In the genomic region with DNA sequence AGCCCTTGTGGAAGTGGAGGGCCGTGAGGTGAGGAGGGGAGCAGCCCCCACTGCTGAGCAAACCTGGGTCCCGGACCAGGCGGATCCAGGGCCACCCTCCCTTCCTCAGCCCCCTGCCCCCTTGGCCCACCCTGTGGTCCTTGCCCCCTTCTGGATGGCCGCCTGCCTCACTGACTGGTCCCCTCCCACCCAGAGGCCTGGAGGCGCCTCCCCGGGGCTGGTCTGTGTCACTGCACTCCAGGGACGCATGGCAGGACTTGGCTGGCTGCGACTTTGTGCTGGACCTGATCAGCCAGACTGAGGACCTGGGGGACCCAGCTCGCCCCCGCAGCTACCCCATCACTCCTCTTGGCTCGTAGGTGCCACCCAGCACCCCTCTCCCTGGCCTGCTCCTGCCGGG, we compare ENCODE assay signal across 14 cellular contexts. TPM values are rescaled to one million over a fixed set of nuclear protein-coding genes. Genes with fewer than 3 reads are reported as not detected.
DNase-seq lines count a peak whose midpoint lies in the region; ATAC-seq, FAIRE-seq and TF ChIP-seq lines count a peak whose summit lies in the region.
"Had no signal": no experiment of that assay in that cellular context is flagged by ENCODE, and none has a peak within 500 bp of the region (broad histone marks: within the 10 kb centered on the region; RNA-seq: fewer than 3 reads in every experiment).

No MANE protein-coding gene starts in this region.

- H3K18ac ChIP-seq in IMR-90 (ENCODE audit: low read depth, low read length): no peak overlapping the region
- peak overlapping the region; percentile 80 for H3K18ac ChIP-seq in neuronal stem cell (ENCODE audit: low read length)

- H2BK15ac ChIP-seq in IMR-90 (ENCODE audit: low read depth, low read length): no peak overlapping the region
- peak overlapping the region; percentile 97 for H2BK15ac ChIP-seq in neuronal stem cell (ENCODE audit: low read length)

- H2AK5ac ChIP-seq in IMR-90 (ENCODE audit: low read depth, low read length) (no peak overlapping the region), neuronal stem cell (ENCODE audit: low read depth, low read length) (peak overlapping the region; percentile 99)

- in situ Hi-C loops in IMR-90 (cut with MboI; ENCODE audit: low sequenced_read_pairs): no loop called here
- in situ Hi-C loops in GM12878 (cut with MboI): no loop called here
- in situ Hi-C loops in GM23248 (cut with MboI): loop anchor here (10.0 kb wide), 1 partner anchor 141 kb away; no protein-coding TSS in a partner anchor

- H3K27me3 ChIP-seq in IMR-90 (ENCODE audit: control insufficient read depth, insufficient read depth, low read length) (peaks cover 15% of the 10 kb centered on the region), GM12878 (replicated peaks in 1 of 2; ENCODE audit: control insufficient read depth in 2 of 2, insufficient read depth in 2 of 2, low read length in 1 of 2) (no peaks in the 10 kb centered on the region), neuronal stem cell (ENCODE audit: control insufficient read depth in 3 of 3, insufficient read depth in 3 of 3, low read depth in 1 of 3, low read length in 3 of 3) (peaks cover 0 to 13% (median 0%) of the 10 kb centered on the region in 3 experiments), GM23248 (replicated peaks; ENCODE audit: insufficient read depth) (no peaks in the 10 kb centered on the region)

- dilution Hi-C loops in IMR-90 (cut with HindIII; ENCODE audit: low sequenced_read_pairs, unreplicated experiment): no loop called here

- no peaks in the 10 kb centered on the region for H3F3A ChIP-seq in GM23248 (ENCODE audit: insufficient read depth)

- H3K23ac ChIP-seq in IMR-90 (ENCODE audit: low read depth, low read length) (no peak overlapping the region), neuronal stem cell (ENCODE audit: low read depth, low read length, poor library complexity) (peak overlapping the region; percentile 47)

- TF ChIP-seq RAD21 in IMR-90 (IDR thresholded peaks at IDR 0.05; ENCODE audit: low read length): peak; percentile 13; the same call in 1 of the 2 replicates
- TF ChIP-seq RAD21 in GM12878 (IDR thresholded peaks at IDR 0.05; ENCODE audit: insufficient read depth, low read depth, low read length): peak; percentile 24; the same call in 1 of the 2 replicates

- no peak overlapping the region for H2AFZ ChIP-seq in IMR-90 (replicated peaks; ENCODE audit: low read length, poor library complexity)
- H2AFZ ChIP-seq in GM12878 (ENCODE audit: control insufficient read depth, low read depth, low read length): no peak overlapping the region
- no peak overlapping the region for H2AFZ ChIP-seq in neuronal stem cell (ENCODE audit: low read length)
- no peak overlapping the region for H2AFZ ChIP-seq in GM23248

- H3K4ac ChIP-seq in IMR-90 (ENCODE audit: low read depth, low read length) (no peak overlapping the region), neuronal stem cell (ENCODE audit: low read length) (peak overlapping the region; percentile 14)

- TF ChIP-seq POLR2A in IMR-90 (IDR thresholded peaks at IDR 0.05; ENCODE audit: low read depth, low read length): no peak
- TF ChIP-seq POLR2A in GM12878 (IDR thresholded peaks at IDR 0.05; ENCODE audit: low read depth, low read length): no peak

- TF ChIP-seq CTCF in IMR-90 (conservative IDR thresholded peaks at IDR 0.05; ENCODE audit: low read depth, low read length) (peak; percentile 19; the same call in 1 of the 2 replicates), GM12878 (IDR thresholded peaks at IDR 0.05 in 2 of 3, conservative IDR thresholded peaks at IDR 0.05 in 1 of 3; ENCODE audit: control insufficient read depth in 2 of 3, extremely low read depth in 1 of 3, insufficient read depth in 1 of 3, low read depth in 3 of 3, low read length in 3 of 3) (peak in 2 of 3 experiments; percentile 17 to 38; a peak in 3 of 6 replicates)

- H3K9me2 ChIP-seq in GM23248 (ENCODE audit: insufficient read depth): no peaks in the 10 kb centered on the region

- WGBS in IMR-90 (ENCODE audit: extremely low coverage in 2 of 2, insufficient read length in 1 of 2), 2 experiments: 66% methylated on average over 7 of the region's 12 CpGs; no CpG with 5 or more reads in 1 of the 2 experiments
- WGBS in GM12878 (ENCODE audit: insufficient coverage, insufficient replicate concordance, low lambda C conversion rate, missing lambda C conversion rate): 48% methylated on average over 11 of the region's 12 CpGs
- no CpG with 5 or more reads among the region's 12 CpGs for WGBS in neuronal stem cell (ENCODE audit: extremely low coverage in 2 of 2, insufficient read length in 2 of 2, insufficient replicate concordance in 1 of 2), 2 donors
- WGBS in GM23248 (ENCODE audit: low coverage in 1 of 2, low lambda C conversion rate in 2 of 2, missing lambda C conversion rate in 2 of 2), 2 experiments: 71 to 77% methylated on average over 8 to 10 of the region's 12 CpGs

- DNase-seq in NCI-H82 (lab: John Stamatoyannopoulos, UW): peak; percentile 61
- no peak for DNase-seq in NCI-H82 treated with DMSO at 0.1 percent for 48 hours (lab: John Stamatoyannopoulos, UW; ENCODE audit: unreplicated experiment)
- DNase-seq in IMR-90: no peak
- no peak for DNase-seq in GM12878 (ENCODE audit: low read depth, low spot score)
- DNase-seq in neuronal stem cell (ENCODE audit: low spot score): no peak
- no peak for DNase-seq in NCI-H510A treated with DMSO at 0.1 percent for 48 hours (lab: John Stamatoyannopoulos, UW)
- no peak for DNase-seq in NCI-H524 (lab: John Stamatoyannopoulos, UW)
- DNase-seq in GM23248: no peak
- DNase-seq: activated CD8-positive, alpha-beta T cell treated with anti-CD3 and anti-CD28 coated beads, Interleukin-2, amount 10 ng/mL, durations not matched to agents 7 days and 5 days; effector CD4-positive, alpha-beta T cell; NCI-H187; NCI-H69; occipital lobe had no signal

- no peak overlapping the region for H2AK9ac ChIP-seq in IMR-90 (replicated peaks; ENCODE audit: low read depth, low read length, poor library complexity)

- TF ChIP-seq EP300 in GM12878 (IDR thresholded peaks at IDR 0.05; ENCODE audit: borderline replicate concordance in 1 of 2, control insufficient read depth in 1 of 2, low read depth in 2 of 2, low read length in 2 of 2): no peak

- no peaks in the 10 kb centered on the region for H3K79me1 ChIP-seq in IMR-90 (ENCODE audit: low read depth in 1 of 2, low read length in 2 of 2)
- no peaks in the 10 kb centered on the region for H3K79me1 ChIP-seq in neuronal stem cell (ENCODE audit: low read depth, low read length)

- no TSS peak for BruUV-seq in IMR-90 (replicated peaks; lab: Mats Ljungman, UMichigan)
- no TSS peak for BruUV-seq in GM12878 (replicated peaks; lab: Mats Ljungman, UMichigan)

- intact Hi-C loops in IMR-90 (cut with micrococcal nuclease) (no loop called here), GM12878 (cut with micrococcal nuclease; ENCODE audit: unreplicated experiment) (no loop called here)

- H4K8ac ChIP-seq in IMR-90 (ENCODE audit: low read depth in 2 of 2, low read length in 2 of 2) (no peak overlapping the region), neuronal stem cell (ENCODE audit: low read depth, low read length) (no peak overlapping the region)

- no peaks in the 10 kb centered on the region for H3K9me1 ChIP-seq in IMR-90 (ENCODE audit: insufficient read depth, low read length)

- H3K4me2 ChIP-seq in IMR-90 (ENCODE audit: low read depth, low read length): no peak overlapping the region
- no peak overlapping the region for H3K4me2 ChIP-seq in GM12878 (ENCODE audit: control insufficient read depth, insufficient read depth)
- no peak overlapping the region for H3K4me2 ChIP-seq in neuronal stem cell (ENCODE audit: insufficient read depth, low read length, poor library complexity, severe bottlenecking)
- no peak overlapping the region for H3K4me2 ChIP-seq in GM23248 (ENCODE audit: unreplicated experiment)

- no peak; the same call in 1 of the 2 replicates for ATAC-seq in IMR-90 (ENCODE audit: low read depth)
- ATAC-seq in GM12878: peak; percentile 59
- ATAC-seq: activated CD8-positive, alpha-beta T cell treated with anti-CD3 and anti-CD28 coated beads, Interleukin-2, amount 10 ng/mL, durations not matched to agents 7 days and 5 days had no signal

- H2BK12ac ChIP-seq in neuronal stem cell (ENCODE audit: low read length): no peak overlapping the region

- H2BK120ac ChIP-seq in IMR-90 (ENCODE audit: low read depth, low read length) (no peak overlapping the region), neuronal stem cell (ENCODE audit: low read depth, low read length) (peak overlapping the region; percentile 83)

- no peaks in the 10 kb centered on the region for H3K36me3 ChIP-seq in IMR-90 (ENCODE audit: control insufficient read depth, insufficient read depth, low read length)
- no peaks in the 10 kb centered on the region for H3K36me3 ChIP-seq in GM12878 (ENCODE audit: control insufficient read depth in 2 of 2, insufficient read depth in 2 of 2, low read length in 1 of 2)
- no peaks in the 10 kb centered on the region for H3K36me3 ChIP-seq in neuronal stem cell (replicated peaks in 1 of 2; ENCODE audit: control insufficient read depth in 2 of 2, insufficient read depth in 2 of 2, low read length in 2 of 2)
- H3K36me3 ChIP-seq in GM23248 (ENCODE audit: low read depth): no peaks in the 10 kb centered on the region

- H3K14ac ChIP-seq in IMR-90 (replicated peaks; ENCODE audit: low read depth, low read length) (no peak overlapping the region), neuronal stem cell (ENCODE audit: low read length) (peak overlapping the region; percentile 39)

- H3K79me2 ChIP-seq in GM12878 (ENCODE audit: control insufficient read depth, insufficient read depth, low read length) (no peaks in the 10 kb centered on the region), GM23248 (ENCODE audit: insufficient read depth) (no peaks in the 10 kb centered on the region)

- H3K4me1 ChIP-seq in IMR-90 (ENCODE audit: control insufficient read depth, insufficient read depth, low read length): no peaks in the 10 kb centered on the region
- no peaks in the 10 kb centered on the region for H3K4me1 ChIP-seq in GM12878 (ENCODE audit: control insufficient read depth, insufficient read depth, low read length)
- peaks cover 2 to 12% of the 10 kb centered on the region in 2 donors for H3K4me1 ChIP-seq in neuronal stem cell (ENCODE audit: control insufficient read depth in 2 of 2, insufficient read depth in 1 of 2, low read depth in 1 of 2, low read length in 2 of 2)
- H3K4me1 ChIP-seq in GM23248 (ENCODE audit: insufficient read depth): no peaks in the 10 kb centered on the region

- POLR2A ChIA-PET in IMR-90 (lab: Charles Lee; ENCODE audit: unreplicated experiment) (no interaction called here), GM12878 (lab: Charles Lee) (no interaction called here)

- CTCF ChIA-PET in IMR-90 (lab: Yijun Ruan, JAX) (interaction anchor here (0.9 kb wide), 1 partner anchor 19 kb away, joined by 3 read pairs; a partner anchor contains a TSS), GM12878 (lab: Yijun Ruan, JAX) (interaction anchor here (0.6 to 0.7 kb wide), 2 partner anchors 13 to 140 kb away, joined by 3 read pairs; no protein-coding TSS in a partner anchor)

- no peak overlapping the region for H2BK20ac ChIP-seq in IMR-90 (ENCODE audit: low read depth, low read length)

- no peak for FAIRE-seq in GM12878 (lab: Jason Lieb, UNC)
- FAIRE-seq: A204.1 had no signal

- SMC1A ChIA-PET in GM12878 (lab: Charles Lee; ENCODE audit: uncharacterized antibody, unreplicated experiment): no interaction called here

- no peak overlapping the region for H4K5ac ChIP-seq in IMR-90 (ENCODE audit: low read depth, low read length)

- RAD21 ChIA-PET in GM12878 (lab: Charles Lee; ENCODE audit: unreplicated experiment): interaction anchor here (0.7 kb wide), 1 partner anchor 170 kb away, joined by 3 read pairs; no protein-coding TSS in a partner anchor

- no peak overlapping the region for H3K27ac ChIP-seq in IMR-90 (ENCODE audit: insufficient read depth, low read length)
- no peak overlapping the region for H3K27ac ChIP-seq in GM12878 (ENCODE audit: control insufficient read depth, insufficient read depth)
- H3K27ac ChIP-seq in neuronal stem cell (replicated peaks; ENCODE audit: low read length): no peak overlapping the region
- no peak overlapping the region for H3K27ac ChIP-seq in GM23248

- H4K20me1 ChIP-seq in IMR-90 (ENCODE audit: insufficient read depth, low read length): no peaks in the 10 kb centered on the region
- no peaks in the 10 kb centered on the region for H4K20me1 ChIP-seq in GM12878 (ENCODE audit: control insufficient read depth, insufficient read depth)
- H4K20me1 ChIP-seq in GM23248 (ENCODE audit: insufficient read depth): no peaks in the 10 kb centered on the region

- H4K91ac ChIP-seq in IMR-90 (ENCODE audit: insufficient read depth, low read depth, low read length): no peak overlapping the region
- H4K91ac ChIP-seq in neuronal stem cell (ENCODE audit: low read depth, low read length, poor library complexity): no peak overlapping the region

- no peaks in the 10 kb centered on the region for H3K9me3 ChIP-seq in IMR-90 (ENCODE audit: control insufficient read depth, insufficient read depth, low read length)
- H3K9me3 ChIP-seq in GM12878 (replicated peaks; ENCODE audit: control insufficient read depth, insufficient read depth, low read length): no peaks in the 10 kb centered on the region
- H3K9me3 ChIP-seq in neuronal stem cell (replicated peaks in 1 of 2; ENCODE audit: control insufficient read depth in 2 of 2, insufficient read depth in 1 of 2, low read depth in 1 of 2, low read length in 2 of 2): no peaks in the 10 kb centered on the region
- H3K9me3 ChIP-seq in GM23248 (ENCODE audit: low read depth): no peaks in the 10 kb centered on the region

- H3K9ac ChIP-seq in IMR-90 (ENCODE audit: low read depth, low read length) (no peak overlapping the region), GM12878 (ENCODE audit: control insufficient read depth, insufficient read depth, low read length) (no peak overlapping the region), neuronal stem cell (ENCODE audit: low read depth, low read length, poor library complexity) (peak overlapping the region; percentile 56), GM23248 (no peak overlapping the region)

- H3K56ac ChIP-seq in IMR-90 (ENCODE audit: extremely low read depth, insufficient read depth, low read length): no peak overlapping the region

- H2BK5ac ChIP-seq in IMR-90 (ENCODE audit: low read depth, low read length, poor library complexity, severe bottlenecking) (no peak overlapping the region), neuronal stem cell (ENCODE audit: low read length) (no peak overlapping the region)

- H3K4me3 ChIP-seq in IMR-90 (ENCODE audit: insufficient read depth, low read depth, low read length) (no peak overlapping the region), GM12878 (no peak overlapping the region), neuronal stem cell (ENCODE audit: low read length in 2 of 2) (no peak overlapping the region), GM23248 (no peak overlapping the region)

RNA-seq across cellular contexts. Expression of a gene that starts 19.2 kb away (rescaled TPM):
- total RNA-seq in IMR-90 (2012; rRNA removed) (not detected in 2 replicates), GM12878 (2014; rRNA removed) (not detected in 2 replicates), GM12878 (2014; rRNA removed; fragmentation: Illumina TruSeq; extraction: Trizol) (not detected in 2 replicates), GM12878 (2021) (not detected in 2 replicates)
- polyA plus RNA-seq in IMR-90 (2012; rRNA removed) (0.14 TPM in 1 of 2 replicates, not detected in the other), GM12878 (2011; rRNA removed) (not detected in 2 replicates), GM12878 (2014; fragmentation: Illumina TruSeq; extraction: Trizol) (not detected in 2 replicates), GM12878 (2014; fragmentation: Nextera tagmentation; extraction: Ambion mirVana) (not detected), GM12878 (2014; rRNA removed) (0.04 TPM in 1 of 2 replicates, not detected in the other), GM12878 (2016; fragmentation: Nextera tagmentation; extraction: Ambion mirVana) (under 1 TPM; 0.08 to 0.11 TPM), GM23248 (2016; fragmentation: Nextera tagmentation; extraction: Ambion mirVana) (0.08 and 0.16 TPM in 2 replicates)
- 0.08 and 0.15 TPM in 2 replicates for polyA plus RNA-seq in IMR-90 (2012; cell fraction: cytosol; rRNA removed)
- polyA plus RNA-seq in IMR-90 (2012; cell fraction: nucleus; rRNA removed; ENCODE audit: low replicate concordance): 0.15 TPM in 1 of 2 replicates, not detected in the other
- total RNA-seq in GM12878 (2013; cell fraction: nucleolus; rRNA removed): 0.38 and 0.61 TPM in 2 replicates
- polyA plus RNA-seq in GM12878 (2011; ENCODE audit: low read depth): 0.07 TPM
- not detected in 2 replicates for polyA plus RNA-seq in GM12878 (2011; cell fraction: cytosol; rRNA removed)
- 0.20 TPM in 1 of 2 replicates, not detected in the other for polyA plus RNA-seq in GM12878 (2011; cell fraction: nucleus; rRNA removed)
- 0.20 and 0.39 TPM in 2 replicates for polyA plus RNA-seq in GM12878 (2012)
- not detected in 2 replicates for polyA minus RNA-seq in GM12878 (2011; rRNA and poly(A)+ RNA removed)
- not detected in 2 replicates for polyA minus RNA-seq in GM12878 (2011; cell fraction: cytosol; rRNA and poly(A)+ RNA removed)
- not detected in 2 replicates for polyA minus RNA-seq in GM12878 (2011; cell fraction: nucleus; rRNA and poly(A)+ RNA removed)
- not detected for polyA plus RNA-seq in neuronal stem cell (2013, experiment 1 of 2)
- not detected for polyA plus RNA-seq in neuronal stem cell (2013, experiment 2 of 2)
- total RNA-seq in GM23248 (2014; rRNA removed; shearing (Covaris generic)): not detected in 2 replicates

RNA-seq across cellular contexts. Expression of a gene that starts 26.4 kb away (rescaled TPM):
- total RNA-seq in IMR-90 (2012; rRNA removed) (0.18 TPM in 1 of 2 replicates, not detected in the other), GM12878 (2014; rRNA removed) (4.3 and 6.7 TPM in 2 replicates), GM12878 (2014; rRNA removed; fragmentation: Illumina TruSeq; extraction: Trizol) (2.3 and 2.7 TPM in 2 replicates), GM12878 (2021) (12.3 and 15.4 TPM in 2 replicates)
- polyA plus RNA-seq in IMR-90 (2012; rRNA removed) (0.43 and 0.65 TPM in 2 replicates), GM12878 (2011; rRNA removed) (0.67 and 0.82 TPM in 2 replicates), GM12878 (2014; fragmentation: Illumina TruSeq; extraction: Trizol) (2.1 and 3.6 TPM in 2 replicates), GM12878 (2014; fragmentation: Nextera tagmentation; extraction: Ambion mirVana) (under 1 TPM in 1 of 2 experiments, not detected in 1; 0.82 TPM), GM12878 (2014; rRNA removed) (9.0 and 11.1 TPM in 2 replicates), GM12878 (2016; fragmentation: Nextera tagmentation; extraction: Ambion mirVana) (1 to 10 TPM; 1.2 to 1.3 TPM), GM23248 (2016; fragmentation: Nextera tagmentation; extraction: Ambion mirVana) (0.65 and 1.3 TPM in 2 replicates)
- polyA plus RNA-seq in IMR-90 (2012; cell fraction: cytosol; rRNA removed): 0.06 and 0.22 TPM in 2 replicates
- polyA plus RNA-seq in IMR-90 (2012; cell fraction: nucleus; rRNA removed; ENCODE audit: low replicate concordance): 6.8 and 8.7 TPM in 2 replicates
- 43.1 and 49.0 TPM in 2 replicates for total RNA-seq in GM12878 (2013; cell fraction: nucleolus; rRNA removed)
- 3.0 TPM for polyA plus RNA-seq in GM12878 (2011; ENCODE audit: low read depth)
- polyA plus RNA-seq in GM12878 (2011; cell fraction: cytosol; rRNA removed): 0.73 and 0.92 TPM in 2 replicates
- 16.5 and 17.3 TPM in 2 replicates for polyA plus RNA-seq in GM12878 (2011; cell fraction: nucleus; rRNA removed)
- 14.4 and 19.5 TPM in 2 replicates for polyA plus RNA-seq in GM12878 (2012)
- polyA minus RNA-seq in GM12878 (2011; rRNA and poly(A)+ RNA removed): 0.59 and 0.62 TPM in 2 replicates
- not detected in 2 replicates for polyA minus RNA-seq in GM12878 (2011; cell fraction: cytosol; rRNA and poly(A)+ RNA removed)
- 3.1 and 7.0 TPM in 2 replicates for polyA minus RNA-seq in GM12878 (2011; cell fraction: nucleus; rRNA and poly(A)+ RNA removed)
- polyA plus RNA-seq in neuronal stem cell (2013, experiment 1 of 2): 8.5 TPM
- polyA plus RNA-seq in neuronal stem cell (2013, experiment 2 of 2): 8.9 TPM
- total RNA-seq in GM23248 (2014; rRNA removed; shearing (Covaris generic)): 5.8 and 7.2 TPM in 2 replicates

RNA-seq across cellular contexts. Expression of a gene that starts 52.9 kb away (rescaled TPM):
- total RNA-seq in IMR-90 (2012; rRNA removed) (7.3 and 8.6 TPM in 2 replicates), GM12878 (2014; rRNA removed) (22.3 and 26.8 TPM in 2 replicates), GM12878 (2014; rRNA removed; fragmentation: Illumina TruSeq; extraction: Trizol) (13.9 and 15.3 TPM in 2 replicates), GM12878 (2021) (30.0 and 32.1 TPM in 2 replicates)
- polyA plus RNA-seq in IMR-90 (2012; rRNA removed) (17.4 and 23.7 TPM in 2 replicates), GM12878 (2011; rRNA removed) (10.5 and 15.2 TPM in 2 replicates), GM12878 (2014; fragmentation: Illumina TruSeq; extraction: Trizol) (11.2 and 18.0 TPM in 2 replicates), GM12878 (2014; fragmentation: Nextera tagmentation; extraction: Ambion mirVana) (1 to 10 TPM; 3.6 to 6.4 TPM), GM12878 (2014; rRNA removed) (26.6 and 30.6 TPM in 2 replicates), GM12878 (2016; fragmentation: Nextera tagmentation; extraction: Ambion mirVana) (10 to 100 TPM; 26.9 to 27.3 TPM), GM23248 (2016; fragmentation: Nextera tagmentation; extraction: Ambion mirVana) (14.3 and 20.9 TPM in 2 replicates)
- polyA plus RNA-seq in IMR-90 (2012; cell fraction: cytosol; rRNA removed): 6.6 and 9.2 TPM in 2 replicates
- 100 and 134 TPM in 2 replicates for polyA plus RNA-seq in IMR-90 (2012; cell fraction: nucleus; rRNA removed; ENCODE audit: low replicate concordance)
- total RNA-seq in GM12878 (2013; cell fraction: nucleolus; rRNA removed): 112 and 142 TPM in 2 replicates
- 13.1 TPM for polyA plus RNA-seq in GM12878 (2011; ENCODE audit: low read depth)
- 15.7 and 17.6 TPM in 2 replicates for polyA plus RNA-seq in GM12878 (2011; cell fraction: cytosol; rRNA removed)
- 194 and 196 TPM in 2 replicates for polyA plus RNA-seq in GM12878 (2011; cell fraction: nucleus; rRNA removed)
- 28.1 and 34.0 TPM in 2 replicates for polyA plus RNA-seq in GM12878 (2012)
- polyA minus RNA-seq in GM12878 (2011; rRNA and poly(A)+ RNA removed): 18.1 and 28.2 TPM in 2 replicates
- polyA minus RNA-seq in GM12878 (2011; cell fraction: cytosol; rRNA and poly(A)+ RNA removed): 8.1 and 13.6 TPM in 2 replicates
- 29.1 and 47.5 TPM in 2 replicates for polyA minus RNA-seq in GM12878 (2011; cell fraction: nucleus; rRNA and poly(A)+ RNA removed)
- 16.5 TPM for polyA plus RNA-seq in neuronal stem cell (2013, experiment 1 of 2)
- polyA plus RNA-seq in neuronal stem cell (2013, experiment 2 of 2): 16.0 TPM
- 12.8 and 21.4 TPM in 2 replicates for total RNA-seq in GM23248 (2014; rRNA removed; shearing (Covaris generic))

RNA-seq across cellular contexts. Expression of a gene that starts 53.1 kb away (rescaled TPM):
- total RNA-seq in IMR-90 (2012; rRNA removed) (70.4 and 82.5 TPM in 2 replicates), GM12878 (2014; rRNA removed) (57.9 and 61.9 TPM in 2 replicates), GM12878 (2014; rRNA removed; fragmentation: Illumina TruSeq; extraction: Trizol) (67.7 and 71.2 TPM in 2 replicates), GM12878 (2021) (76.8 and 89.3 TPM in 2 replicates)
- polyA plus RNA-seq in IMR-90 (2012; rRNA removed) (134 and 139 TPM in 2 replicates), GM12878 (2011; rRNA removed) (73.7 and 77.4 TPM in 2 replicates), GM12878 (2014; fragmentation: Illumina TruSeq; extraction: Trizol) (97.8 and 100 TPM in 2 replicates), GM12878 (2014; fragmentation: Nextera tagmentation; extraction: Ambion mirVana) (100 to 1,000 TPM; 149 to 166 TPM), GM12878 (2014; rRNA removed) (87.7 and 91.2 TPM in 2 replicates), GM12878 (2016; fragmentation: Nextera tagmentation; extraction: Ambion mirVana) (100 to 1,000 TPM; 107 to 116 TPM), GM23248 (2016; fragmentation: Nextera tagmentation; extraction: Ambion mirVana) (93.1 and 99.1 TPM in 2 replicates)
- 55.1 and 61.0 TPM in 2 replicates for polyA plus RNA-seq in IMR-90 (2012; cell fraction: cytosol; rRNA removed)
- polyA plus RNA-seq in IMR-90 (2012; cell fraction: nucleus; rRNA removed; ENCODE audit: low replicate concordance): 237 and 250 TPM in 2 replicates
- 99.0 and 115 TPM in 2 replicates for total RNA-seq in GM12878 (2013; cell fraction: nucleolus; rRNA removed)
- 40.6 TPM for polyA plus RNA-seq in GM12878 (2011; ENCODE audit: low read depth)
- polyA plus RNA-seq in GM12878 (2011; cell fraction: cytosol; rRNA removed): 90.9 and 110 TPM in 2 replicates
- polyA plus RNA-seq in GM12878 (2011; cell fraction: nucleus; rRNA removed): 309 and 339 TPM in 2 replicates
- 64.2 and 66.5 TPM in 2 replicates for polyA plus RNA-seq in GM12878 (2012)
- polyA minus RNA-seq in GM12878 (2011; rRNA and poly(A)+ RNA removed): 50.5 and 57.8 TPM in 2 replicates
- 19.1 and 32.4 TPM in 2 replicates for polyA minus RNA-seq in GM12878 (2011; cell fraction: cytosol; rRNA and poly(A)+ RNA removed)
- 33.9 and 65.3 TPM in 2 replicates for polyA minus RNA-seq in GM12878 (2011; cell fraction: nucleus; rRNA and poly(A)+ RNA removed)
- polyA plus RNA-seq in neuronal stem cell (2013, experiment 1 of 2): 54.0 TPM
- 51.1 TPM for polyA plus RNA-seq in neuronal stem cell (2013, experiment 2 of 2)
- total RNA-seq in GM23248 (2014; rRNA removed; shearing (Covaris generic)): 60.8 and 93.7 TPM in 2 replicates
